Comparison of ENCODE assay signal across 8 cellular contexts in the genomic region with DNA sequence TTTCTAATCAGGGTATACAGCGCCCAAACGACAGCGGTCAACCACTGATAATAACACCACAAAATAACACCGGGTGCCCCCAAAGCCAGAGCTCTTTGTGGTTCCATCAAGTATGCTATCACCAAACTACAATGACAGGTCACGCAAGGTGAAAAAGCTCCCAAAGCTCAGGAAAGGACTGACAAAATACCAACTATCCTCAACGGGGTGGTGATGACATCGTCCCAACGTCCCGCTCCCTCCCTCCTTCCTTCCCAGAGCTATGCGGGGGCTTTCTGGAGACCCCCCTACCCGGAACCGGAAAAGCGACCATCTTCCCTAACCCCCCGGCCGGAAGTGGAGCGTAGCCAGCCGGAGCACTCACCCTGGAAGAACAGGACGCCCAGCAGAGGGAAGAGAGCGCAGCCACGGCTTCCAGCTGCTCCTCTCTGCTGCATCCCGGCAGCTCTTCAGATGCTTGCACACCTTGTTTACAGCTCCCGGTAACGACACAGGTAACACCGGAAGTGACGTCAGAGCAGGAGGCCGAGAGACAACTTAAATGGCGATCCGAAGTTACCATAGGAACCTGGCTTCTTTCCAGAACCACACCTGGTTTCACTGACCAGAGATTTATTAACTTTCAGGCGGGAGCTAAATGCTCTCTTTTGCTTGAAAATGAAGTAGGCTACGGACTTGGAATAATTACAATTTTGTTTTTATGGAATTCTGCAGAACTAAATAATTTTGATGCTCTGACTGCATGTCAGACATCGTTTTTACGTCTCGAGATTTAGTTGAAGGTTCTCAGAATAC. TPM values are rescaled to one million over a fixed set of nuclear protein-coding genes. Genes with fewer than 3 reads are reported as not detected.
DNase-seq lines count a peak whose midpoint lies in the region; ATAC-seq and TF ChIP-seq lines count a peak whose summit lies in the region.

A gene with protein sequence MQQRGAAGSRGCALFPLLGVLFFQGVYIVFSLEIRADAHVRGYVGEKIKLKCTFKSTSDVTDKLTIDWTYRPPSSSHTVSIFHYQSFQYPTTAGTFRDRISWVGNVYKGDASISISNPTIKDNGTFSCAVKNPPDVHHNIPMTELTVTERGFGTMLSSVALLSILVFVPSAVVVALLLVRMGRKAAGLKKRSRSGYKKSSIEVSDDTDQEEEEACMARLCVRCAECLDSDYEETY (minus strand): TSS at position 508 of the 795 bp plus-strand sequence. CDS start 71 bp downstream, at position 437.

- H3K36me3 ChIP-seq in DND-41 (ENCODE audit: insufficient read depth, low read length) (no peaks in the 10 kb centered on the region), osteoblast (ENCODE audit: insufficient read depth, low read length) (no peaks in the 10 kb centered on the region), testis (ENCODE audit: low read depth, missing control alignments) (no peaks in the 10 kb centered on the region)

- H3K27ac Mint-ChIP-seq in activated naive CD8-positive, alpha-beta T cell treated with anti-CD3 and anti-CD28 coated beads, Interleukin-2, amount 10 ng/mL, durations not matched to agents 7 days and 5 days: peak within 1 kb of the TSS; percentile 98

- peaks cover 12% of the 10 kb centered on the region for H3K36me3 Mint-ChIP-seq in activated naive CD8-positive, alpha-beta T cell treated with anti-CD3 and anti-CD28 coated beads, Interleukin-2, amount 10 ng/mL, durations not matched to agents 7 days and 5 days

- peak within 1 kb of the TSS; percentile 46 to 76 for H3K4me3 ChIP-seq in DND-41 (ENCODE audit: low read depth in 1 of 2, low read length in 2 of 2)
- peak within 1 kb of the TSS; percentile 51 for H3K4me3 ChIP-seq in HFF-Myc (replicated peaks; ENCODE audit: low read depth, low read length)
- H3K4me3 ChIP-seq in osteoblast (ENCODE audit: insufficient read depth, low read length): peak within 1 kb of the TSS; percentile 83
- H3K4me3 ChIP-seq in testis: peak within 1 kb of the TSS; percentile 67 to 80

- H3K9ac ChIP-seq in DND-41 (ENCODE audit: low read depth, low read length): peak within 1 kb of the TSS; percentile 59

- ATAC-seq in DND-41 (ENCODE audit: insufficient read depth, low read depth) (peak; percentile 98), Right ventricle myocardium inferior (peak; percentile 76)
- peak; percentile 71 for ATAC-seq in activated naive CD8-positive, alpha-beta T cell treated with anti-CD3 and anti-CD28 coated beads, Interleukin-2, amount 10 ng/mL, durations not matched to agents 7 days and 5 days (ENCODE audit: low read depth)

- peaks cover 11% of the 10 kb centered on the region for H3K79me2 ChIP-seq in DND-41 (ENCODE audit: insufficient read depth, low read length)
- no peaks in the 10 kb centered on the region for H3K79me2 ChIP-seq in osteoblast (ENCODE audit: insufficient read depth, low read length)

- peaks cover 30% of the 10 kb centered on the region for H3K4me1 Mint-ChIP-seq in activated naive CD8-positive, alpha-beta T cell treated with anti-CD3 and anti-CD28 coated beads, Interleukin-2, amount 10 ng/mL, durations not matched to agents 7 days and 5 days

- 5 to 8% methylated on average over 22 to 33 of the region's 33 CpGs for WGBS in testis, 2 donors

- DNase-seq in DND-41 (peak; percentile 87), HFF-Myc (ENCODE audit: extremely low read depth, low read depth) (peak; percentile 40), NCI-H1105 treated with DMSO at 0.1 percent for 48 hours (lab: John Stamatoyannopoulos, UW) (peak; percentile 99), SW480 (ENCODE audit: low spot score) (peak; percentile 99), Right ventricle myocardium inferior (ENCODE audit: missing footprints) (peak; percentile 81), osteoblast (ENCODE audit: insufficient read length, low spot score, missing footprints) (no peak), testis (peak; percentile 94)
- peak; percentile 83 for DNase-seq in activated naive CD8-positive, alpha-beta T cell treated with anti-CD3 and anti-CD28 coated beads, Interleukin-2, amount 10 ng/mL, durations not matched to agents 7 days and 5 days

- H2AFZ ChIP-seq in DND-41 (ENCODE audit: low read depth, low read length) (peak within 1 kb of the TSS; percentile 100), osteoblast (ENCODE audit: low read length) (peak within 1 kb of the TSS; percentile 99)

- no peak for TF ChIP-seq CTCF in DND-41 (IDR thresholded peaks at IDR 0.05; ENCODE audit: borderline replicate concordance, extremely low read depth, low read length, poor library complexity, severe bottlenecking)
- no peak for TF ChIP-seq CTCF in HFF-Myc (IDR thresholded peaks at IDR 0.05; ENCODE audit: low read depth, low read length, missing control alignments)
- TF ChIP-seq CTCF in osteoblast (IDR thresholded peaks at IDR 0.05; ENCODE audit: extremely low read depth, low read depth, low read length): no peak
- no peak for TF ChIP-seq CTCF in testis (IDR thresholded peaks at IDR 0.05)

- intact Hi-C loops in Right ventricle myocardium inferior (cut with DNase I) (loop anchor here (5.0 kb wide), 1 partner anchor 55 kb away; no protein-coding TSS in a partner anchor), testis (cut with DNase I; ENCODE audit: low total_unique reads) (no loop called here)

- H3K27me3 ChIP-seq in DND-41 (ENCODE audit: insufficient read depth, low read length, poor library complexity): no peaks in the 10 kb centered on the region
- H3K27me3 ChIP-seq in osteoblast (ENCODE audit: insufficient read depth, low read length): peaks cover 20% of the 10 kb centered on the region
- H3K27me3 ChIP-seq in testis: no peaks in the 10 kb centered on the region

- POLR2A ChIA-PET in activated naive CD8-positive, alpha-beta T cell treated with anti-CD3 and anti-CD28 coated beads, Interleukin-2, amount 10 ng/mL, durations not matched to agents 7 days and 5 days (lab: Charles Lee): interaction anchor here (0.9 to 3.1 kb wide), 22 partner anchors 10 to 184 kb away, joined by 3 to 39 read pairs (median 5); a partner anchor contains a TSS

- H3K27ac ChIP-seq in DND-41 (ENCODE audit: low read length): peak within 1 kb of the TSS; percentile 94
- no peak within 1 kb of the TSS for H3K27ac ChIP-seq in osteoblast (ENCODE audit: low read depth, low read length)
- H3K27ac ChIP-seq in testis: peak within 1 kb of the TSS; percentile 87 to 91

- H4K20me1 ChIP-seq in DND-41 (ENCODE audit: insufficient read depth, low read length): no peaks in the 10 kb centered on the region
- H4K20me1 ChIP-seq in osteoblast (ENCODE audit: insufficient read depth, low read length): no peaks in the 10 kb centered on the region

- H3K4me3 Mint-ChIP-seq in activated naive CD8-positive, alpha-beta T cell treated with anti-CD3 and anti-CD28 coated beads, Interleukin-2, amount 10 ng/mL, durations not matched to agents 7 days and 5 days: peak within 1 kb of the TSS; percentile 95

- H3K9me3 Mint-ChIP-seq in activated naive CD8-positive, alpha-beta T cell treated with anti-CD3 and anti-CD28 coated beads, Interleukin-2, amount 10 ng/mL, durations not matched to agents 7 days and 5 days: no peaks in the 10 kb centered on the region

- H3K27me3 Mint-ChIP-seq in activated naive CD8-positive, alpha-beta T cell treated with anti-CD3 and anti-CD28 coated beads, Interleukin-2, amount 10 ng/mL, durations not matched to agents 7 days and 5 days: no peaks in the 10 kb centered on the region

- no peaks in the 10 kb centered on the region for H3K9me3 ChIP-seq in DND-41 (ENCODE audit: insufficient read depth, low read length, severe bottlenecking)
- no peaks in the 10 kb centered on the region for H3K9me3 ChIP-seq in osteoblast (ENCODE audit: low read depth, low read length)
- H3K9me3 ChIP-seq in testis: no peaks in the 10 kb centered on the region

- peaks cover 25% of the 10 kb centered on the region for H3K4me1 ChIP-seq in DND-41 (ENCODE audit: insufficient read depth, low read length)
- peaks cover 2% of the 10 kb centered on the region for H3K4me1 ChIP-seq in osteoblast (ENCODE audit: insufficient read depth, low read length)
- H3K4me1 ChIP-seq in testis: no peaks in the 10 kb centered on the region

- H3K4me2 ChIP-seq in DND-41 (ENCODE audit: insufficient read depth, low read length) (peak within 1 kb of the TSS; percentile 78), osteoblast (ENCODE audit: insufficient read depth, low read length) (peak within 1 kb of the TSS; percentile 96)

- TF ChIP-seq POLR2A in testis (IDR thresholded peaks at IDR 0.05): no peak

RNA-seq across cellular contexts. Expression of the gene that starts here (rescaled TPM):
- total RNA-seq in activated naive CD8-positive, alpha-beta T cell treated with anti-CD3 and anti-CD28 coated beads, Interleukin-2, amount 10 ng/mL, durations not matched to agents 7 days and 5 days: 10 to 100 TPM; 24.5 to 29.8 TPM
- total RNA-seq in Right ventricle myocardium inferior: 2.2 TPM
- 1.5 and 1.8 TPM in 2 replicates for total RNA-seq in osteoblast
- total RNA-seq in testis: 1 to 10 TPM; 2.4 to 3.2 TPM
- polyA plus RNA-seq in testis (ENCODE audit: insufficient read depth, low read depth, low replicate concordance): 3.4 TPM
